ENCODE assay signal across 1 cellular context in genomic region chr14:99266181-99267178, GRCh38.
TF ChIP-seq lines count a peak whose summit lies in the region.

No MANE protein-coding gene starts in this region.

TF ChIP-seq in HEK293, 187 proteins besides CTCF, POLR2A, EP300 and RAD21 (continued from another document):
- TF ChIP-seq WT1 (tag by site-specific recombination; IDR thresholded peaks at IDR 0.05) (no peak), KLF8 (tag by site-specific recombination; IDR thresholded peaks at IDR 0.05) (peak; percentile 20; the same call in 1 of the 2 replicates), FEZF1 (tag by site-specific recombination; IDR thresholded peaks at IDR 0.05) (peak; percentile 36; the same call in 1 of the 2 replicates), IKZF3 (tag by site-specific recombination; IDR thresholded peaks at IDR 0.05) (no peak), ZNF510 (tag by site-specific recombination; IDR thresholded peaks at IDR 0.05; ENCODE audit: insufficient replicate concordance) (no peak), ZBTB8A (tag by site-specific recombination; IDR thresholded peaks at IDR 0.05) (peak; percentile 32; the same call in 1 of the 2 replicates), ZNF488 (tag by site-specific recombination; IDR thresholded peaks at IDR 0.05) (no peak), ZNF362 (tag by site-specific recombination; IDR thresholded peaks at IDR 0.05) (no peak), ZNF416 (tag by site-specific recombination; IDR thresholded peaks at IDR 0.05) (no peak), ZNF19 (tag by site-specific recombination; IDR thresholded peaks at IDR 0.05; ENCODE audit: low read depth) (no peak), MEIS1 (CRISPR knock-in tag; IDR thresholded peaks at IDR 0.05; ENCODE audit: borderline replicate concordance) (no peak), ZBTB49 (tag by site-specific recombination; IDR thresholded peaks at IDR 0.05; ENCODE audit: low read depth) (peak; percentile 94), ZNF2 (tag by site-specific recombination; IDR thresholded peaks at IDR 0.05) (0 out of 2 replicates have a peak, but pooled peaks have one; percentile 32), SP7 (tag by site-specific recombination; IDR thresholded peaks at IDR 0.05) (peak; percentile 27; the same call in 1 of the 2 replicates), PRDM4 (tag by site-specific recombination; IDR thresholded peaks at IDR 0.05) (peak; percentile 28; the same call in 1 of the 2 replicates), ZNF280C (tag by site-specific recombination; IDR thresholded peaks at IDR 0.05) (no peak), SP3 (tag by site-specific recombination; IDR thresholded peaks at IDR 0.05) (no peak), GLIS2 (tag by site-specific recombination; IDR thresholded peaks at IDR 0.05) (no peak), MYNN (tag by site-specific recombination; IDR thresholded peaks at IDR 0.05; ENCODE audit: borderline replicate concordance) (no peak), ZSCAN30 (tag by site-specific recombination; IDR thresholded peaks at IDR 0.05) (peak; percentile 82), ZNF423 (tag by site-specific recombination; IDR thresholded peaks at IDR 0.05) (no peak), ZNF404 (tag by site-specific recombination; IDR thresholded peaks at IDR 0.05) (no peak), ZNF585B (tag by site-specific recombination; IDR thresholded peaks at IDR 0.05) (no peak), ZNF280D (tag by site-specific recombination; IDR thresholded peaks at IDR 0.05) (no peak), ZNF184 (tag by site-specific recombination; IDR thresholded peaks at IDR 0.05) (no peak), ZNF292 (tag by site-specific recombination; IDR thresholded peaks at IDR 0.05; ENCODE audit: borderline replicate concordance, low read depth) (no peak), ZSCAN4 (tag by site-specific recombination; IDR thresholded peaks at IDR 0.05) (0 out of 2 replicates have a peak, but pooled peaks have one; percentile 27), ZNF529 (tag by site-specific recombination; IDR thresholded peaks at IDR 0.05; ENCODE audit: insufficient replicate concordance) (no peak), ZBTB7A (tag by site-specific recombination; IDR thresholded peaks at IDR 0.05; ENCODE audit: low read depth) (no peak), ZNF610 (tag by site-specific recombination; IDR thresholded peaks at IDR 0.05; ENCODE audit: borderline replicate concordance) (no peak), PRDM6 (tag by site-specific recombination; IDR thresholded peaks at IDR 0.05) (peak; percentile 69), ZNF768 (tag by site-specific recombination; IDR thresholded peaks at IDR 0.05) (no peak), GFI1B (tag by site-specific recombination; IDR thresholded peaks at IDR 0.05) (0 out of 2 replicates have a peak, but pooled peaks have one; percentile 9), ATF2 (tag by site-specific recombination; IDR thresholded peaks at IDR 0.05; ENCODE audit: low read depth) (no peak), ZNF664 (tag by site-specific recombination; IDR thresholded peaks at IDR 0.05) (no peak), TRIM28 (IDR thresholded peaks at IDR 0.05; ENCODE audit: borderline replicate concordance, low read length) (no peak), ZNF791 (tag by site-specific recombination; IDR thresholded peaks at IDR 0.05) (no peak), PRDM1 (tag by site-specific recombination; IDR thresholded peaks at IDR 0.05) (peak; percentile 82; the same call in 1 of the 2 replicates), ZNF707 (tag by site-specific recombination; IDR thresholded peaks at IDR 0.05) (no peak), ZNF670 (tag by site-specific recombination; IDR thresholded peaks at IDR 0.05; ENCODE audit: low read depth) (no peak), ZNF629 (tag by site-specific recombination; IDR thresholded peaks at IDR 0.05) (peak; percentile 25; the same call in 1 of the 2 replicates), ZNF530 (tag by site-specific recombination; IDR thresholded peaks at IDR 0.05; ENCODE audit: low read depth) (no peak), ZNF654 (tag by site-specific recombination; IDR thresholded peaks at IDR 0.05; ENCODE audit: low read depth) (peak; percentile 99), ZNF692 (tag by site-specific recombination; IDR thresholded peaks at IDR 0.05) (0 out of 2 replicates have a peak, but pooled peaks have one; percentile 15), ZNF324 (tag by site-specific recombination; IDR thresholded peaks at IDR 0.05) (no peak)
TF ChIP-seq in HEK293: peak in this region for 22.
